ENCODE assay signal across 1 cellular context in genomic region chr2:73233932-73234832, GRCh38.
TF ChIP-seq lines count a peak whose summit lies in the region.

Gene CCT7 (plus strand): TSS chr2:73234308. CDS start chr2:73234379, 71 bp downstream.

TF ChIP-seq in HepG2, 621 proteins besides CTCF, POLR2A, EP300 and RAD21 (continued from another document and continues in another):
- TF ChIP-seq ZNF570 (CRISPR knock-in tag; IDR thresholded peaks at IDR 0.05; ENCODE audit: borderline replicate concordance), result peak; percentile 87; the same call in 1 of the 2 replicates
- no peak; the same call in 1 of the 2 replicates for TF ChIP-seq ATF7-NPFF (CRISPR knock-in tag; IDR thresholded peaks at IDR 0.05; ENCODE audit: low read depth)
- no peak for TF ChIP-seq ZSCAN22 (CRISPR knock-in tag; IDR thresholded peaks at IDR 0.05)
- no peak for TF ChIP-seq HMGA1 (CRISPR knock-in tag; conservative IDR thresholded peaks at IDR 0.05)
- TF ChIP-seq SRY (CRISPR knock-in tag; IDR thresholded peaks at IDR 0.05), result peak; percentile 47
- peak; percentile 80 for TF ChIP-seq HNF1B (CRISPR knock-in tag; IDR thresholded peaks at IDR 0.05)
- peak; percentile 81 for TF ChIP-seq HNRNPL (IDR thresholded peaks at IDR 0.05; ENCODE audit: low read depth, low read length)
- no peak for TF ChIP-seq ARID3A (IDR thresholded peaks at IDR 0.05; ENCODE audit: low read depth, low read length)
- no peak for TF ChIP-seq USF2 (IDR thresholded peaks at IDR 0.05; ENCODE audit: low read depth, low read length)
- TF ChIP-seq USF2 (CRISPR knock-in tag; IDR thresholded peaks at IDR 0.05; ENCODE audit: borderline replicate concordance), result no peak
- no peak; the same call in 1 of the 2 replicates for TF ChIP-seq SP2 (CRISPR knock-in tag; IDR thresholded peaks at IDR 0.05)
- no peak for TF ChIP-seq FOSL1 (CRISPR knock-in tag; IDR thresholded peaks at IDR 0.05; ENCODE audit: borderline replicate concordance)
- 0 out of 2 replicates have a peak, but pooled peaks have one; percentile 90 for TF ChIP-seq ZSCAN20 (CRISPR knock-in tag; IDR thresholded peaks at IDR 0.05; ENCODE audit: borderline replicate concordance)
- TF ChIP-seq ONECUT2 (CRISPR knock-in tag; IDR thresholded peaks at IDR 0.05), result peak; percentile 46; the same call in 1 of the 2 replicates
- peak; percentile 40; the same call in 1 of the 2 replicates for TF ChIP-seq SRF (IDR thresholded peaks at IDR 0.05; ENCODE audit: low read depth, low read length)
- TF ChIP-seq THAP8 (CRISPR knock-in tag; IDR thresholded peaks at IDR 0.05; ENCODE audit: borderline replicate concordance), result 0 out of 2 replicates have a peak, but pooled peaks have one; percentile 39
- peak; percentile 93 for TF ChIP-seq ZNF761 (CRISPR knock-in tag; conservative IDR thresholded peaks at IDR 0.05)
- no peak for TF ChIP-seq HNRNPUL1 (IDR thresholded peaks at IDR 0.05; ENCODE audit: low read depth, low read length)
- peak; percentile 92; the same call in 1 of the 2 replicates for TF ChIP-seq ZBTB20 (CRISPR knock-in tag; IDR thresholded peaks at IDR 0.05; ENCODE audit: borderline replicate concordance, low read depth)
- TF ChIP-seq ZBTB8A (CRISPR knock-in tag; IDR thresholded peaks at IDR 0.05; ENCODE audit: borderline replicate concordance, low read depth), result no peak; the same call in 1 of the 2 replicates
- TF ChIP-seq ZNF253 (CRISPR knock-in tag; IDR thresholded peaks at IDR 0.05; ENCODE audit: borderline replicate concordance), result no peak
- peak; percentile 87; the same call in 1 of the 2 replicates for TF ChIP-seq DMTF1 (CRISPR knock-in tag; IDR thresholded peaks at IDR 0.05)
- TF ChIP-seq PAWR (CRISPR knock-in tag; IDR thresholded peaks at IDR 0.05; ENCODE audit: borderline replicate concordance), result 0 out of 2 replicates have a peak, but pooled peaks have one; percentile 33
- no peak for TF ChIP-seq ZNF326 (CRISPR knock-in tag; IDR thresholded peaks at IDR 0.05; ENCODE audit: borderline replicate concordance)
- peak in 1 of 2 experiments; percentile 96; a peak in 3 of 4 replicates for TF ChIP-seq KLF16 (CRISPR knock-in tag; IDR thresholded peaks at IDR 0.05)
- peak; percentile 74 for TF ChIP-seq ZHX2 (IDR thresholded peaks at IDR 0.05; ENCODE audit: low read depth)
- TF ChIP-seq ZHX2 (CRISPR knock-in tag; IDR thresholded peaks at IDR 0.05; ENCODE audit: borderline replicate concordance), result 0 out of 2 replicates have a peak, but pooled peaks have one; percentile 82
- TF ChIP-seq ZFP36L2 (CRISPR knock-in tag; IDR thresholded peaks at IDR 0.05), result no peak
- peak; percentile 94 for TF ChIP-seq ZNF543 (CRISPR knock-in tag; IDR thresholded peaks at IDR 0.05)
- peak; percentile 35; the same call in 1 of the 2 replicates for TF ChIP-seq MLXIP (CRISPR knock-in tag; IDR thresholded peaks at IDR 0.05; ENCODE audit: borderline replicate concordance)
- peak; percentile 69; the same call in 1 of the 2 replicates for TF ChIP-seq ZNF142 (CRISPR knock-in tag; IDR thresholded peaks at IDR 0.05)
